ENCODE assay signal across 21 cellular contexts in the genomic region with DNA sequence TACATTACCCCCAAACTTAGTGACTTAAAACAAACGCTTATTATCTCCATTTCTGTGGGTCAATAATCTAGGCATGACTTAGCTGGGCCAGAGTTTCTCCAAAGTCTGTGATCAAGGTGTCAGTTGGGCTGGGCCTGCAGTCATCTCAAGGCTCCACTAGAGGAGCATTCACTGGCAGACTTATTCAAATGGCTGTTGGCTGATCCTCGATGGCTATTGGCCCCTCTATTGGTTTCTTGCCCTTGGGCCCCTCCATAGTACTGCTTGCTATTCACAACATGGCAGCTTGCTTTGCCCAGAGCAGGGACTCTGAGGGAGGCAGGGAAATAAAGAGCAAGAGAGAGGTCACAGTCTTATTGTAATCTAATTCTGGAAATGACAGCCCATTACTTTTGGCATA.
DNase-seq lines count a peak whose midpoint lies in the region; ATAC-seq and TF ChIP-seq lines count a peak whose summit lies in the region.
"Had no signal": no experiment of that assay in that cellular context is flagged by ENCODE, and none has a peak within 500 bp of the region (broad histone marks: within the 10 kb centered on the region; RNA-seq: fewer than 3 reads in every experiment).

No MANE protein-coding gene starts in this region.

- H3K27ac Mint-ChIP-seq in dendritic cell treated with granulocyte-macrophage colony-stimulating factor and Interleukin-4, amounts not matched to agents 40 ng/mL and 50 ng/mL, for 4 days: peak overlapping the region; percentile 93
- no peak overlapping the region for H3K27ac Mint-ChIP-seq in stimulated activated memory B cell treated with anti-CD40 and anti-IgM and Interleukin-4, amounts not matched to agents 10 μg/mL and 1 μg/mL and 100 μg/mL, for 72 hours

- TF ChIP-seq CTCF in DND-41 (IDR thresholded peaks at IDR 0.05; ENCODE audit: borderline replicate concordance, extremely low read depth, low read length, poor library complexity, severe bottlenecking) (peak; percentile 13), GM12874 (IDR thresholded peaks at IDR 0.05; ENCODE audit: insufficient read depth, low read depth, low read length) (0 out of 2 replicates have a peak, but pooled peaks have one; percentile 10)

- H3K4me1 Mint-ChIP-seq in dendritic cell treated with granulocyte-macrophage colony-stimulating factor and Interleukin-4, amounts not matched to agents 40 ng/mL and 50 ng/mL, for 4 days (ENCODE audit: low read depth): peaks cover 24% of the 10 kb centered on the region
- peaks cover 15% of the 10 kb centered on the region for H3K4me1 Mint-ChIP-seq in stimulated activated memory B cell treated with anti-CD40 and anti-IgM and Interleukin-4, amounts not matched to agents 10 μg/mL and 1 μg/mL and 100 μg/mL, for 72 hours

- no peaks in the 10 kb centered on the region for H3K79me2 ChIP-seq in DND-41 (ENCODE audit: insufficient read depth, low read length)

- ATAC-seq in DND-41 (ENCODE audit: insufficient read depth, low read depth): no peak
- ATAC-seq in stimulated activated memory B cell treated with anti-CD40 and anti-IgM and Interleukin-4, amounts not matched to agents 10 μg/mL and 1 μg/mL and 100 μg/mL, for 72 hours: no peak
- ATAC-seq in GM21825 (IDR thresholded peaks at IDR 0.05; ENCODE audit: unreplicated experiment): no peak
- ATAC-seq in GM19455 (IDR thresholded peaks at IDR 0.05; ENCODE audit: unreplicated experiment): no peak
- ATAC-seq: Panc1, SK-N-SH treated with all-trans-retinoic acid at 6 μM for 48 hours had no signal

- DNase-seq in DND-41: no peak
- peak; percentile 12 for DNase-seq in NAMALWA (ENCODE audit: low spot score)
- no peak for DNase-seq in pons (ENCODE audit: low spot score)
- DNase-seq: BE2C; CD4-positive, CD25-positive, alpha-beta regulatory T cell; COR-L47; DMS79; NCI-H1092 treated with DMSO at 0.1 percent for 48 hours; NCI-H1436 treated with DMSO at 0.1 percent for 48 hours; NCI-H1930; NCI-H69; NK-92 treated with Interleukin-12 subunit alpha and Interleukin-12 subunit beta, amount 100 ng/mL, for 24 hours; SIG-M5 had no signal

- H3K9ac ChIP-seq in DND-41 (ENCODE audit: low read depth, low read length): no peak overlapping the region

- no peak overlapping the region for H3K4me3 ChIP-seq in DND-41 (ENCODE audit: low read depth in 1 of 2, low read length in 2 of 2)
- H3K4me3 ChIP-seq: HAP-1 had no signal

- no peaks in the 10 kb centered on the region for H3K9me3 Mint-ChIP-seq in dendritic cell treated with granulocyte-macrophage colony-stimulating factor and Interleukin-4, amounts not matched to agents 40 ng/mL and 50 ng/mL, for 4 days
- no peaks in the 10 kb centered on the region for H3K9me3 Mint-ChIP-seq in stimulated activated memory B cell treated with anti-CD40 and anti-IgM and Interleukin-4, amounts not matched to agents 10 μg/mL and 1 μg/mL and 100 μg/mL, for 72 hours

- no peak overlapping the region for H2AFZ ChIP-seq in DND-41 (ENCODE audit: low read depth, low read length)

- no peaks in the 10 kb centered on the region for H4K20me1 ChIP-seq in DND-41 (ENCODE audit: insufficient read depth, low read length)

- H3K4me2 ChIP-seq in DND-41 (ENCODE audit: insufficient read depth, low read length): no peak overlapping the region

- H3K9me3 ChIP-seq in DND-41 (ENCODE audit: insufficient read depth, low read length, severe bottlenecking): no peaks in the 10 kb centered on the region
- H3K9me3 ChIP-seq: BE2C, HAP-1 had no signal

- intact Hi-C loops in dendritic cell treated with granulocyte-macrophage colony-stimulating factor and Interleukin-4, amounts not matched to agents 40 ng/mL and 50 ng/mL, for 4 days (cut with micrococcal nuclease): loop anchor here (5.0 kb wide), 1 partner anchor 38 kb away; no protein-coding TSS in a partner anchor

- no peaks in the 10 kb centered on the region for H3K27me3 ChIP-seq in DND-41 (ENCODE audit: insufficient read depth, low read length, poor library complexity)
- H3K27me3 ChIP-seq: BE2C had no signal

- H3K4me1 ChIP-seq in DND-41 (ENCODE audit: insufficient read depth, low read length): no peaks in the 10 kb centered on the region
- H3K4me1 ChIP-seq: BE2C, HAP-1 had no signal

- H3K36me3 ChIP-seq in DND-41 (ENCODE audit: insufficient read depth, low read length): peaks cover 71% of the 10 kb centered on the region
- H3K36me3 ChIP-seq: HAP-1 had no signal

- no peak overlapping the region for H3K27ac ChIP-seq in DND-41 (ENCODE audit: low read length)

- H3K36me3 Mint-ChIP-seq in dendritic cell treated with granulocyte-macrophage colony-stimulating factor and Interleukin-4, amounts not matched to agents 40 ng/mL and 50 ng/mL, for 4 days (ENCODE audit: low read depth): peaks cover 60% of the 10 kb centered on the region
- peaks cover 53% of the 10 kb centered on the region for H3K36me3 Mint-ChIP-seq in stimulated activated memory B cell treated with anti-CD40 and anti-IgM and Interleukin-4, amounts not matched to agents 10 μg/mL and 1 μg/mL and 100 μg/mL, for 72 hours

- H3K27me3 Mint-ChIP-seq in dendritic cell treated with granulocyte-macrophage colony-stimulating factor and Interleukin-4, amounts not matched to agents 40 ng/mL and 50 ng/mL, for 4 days: no peaks in the 10 kb centered on the region
- no peaks in the 10 kb centered on the region for H3K27me3 Mint-ChIP-seq in stimulated activated memory B cell treated with anti-CD40 and anti-IgM and Interleukin-4, amounts not matched to agents 10 μg/mL and 1 μg/mL and 100 μg/mL, for 72 hours
- H3K27me3 Mint-ChIP-seq: CD4-positive, CD25-positive, alpha-beta regulatory T cell had no signal

- H3K4me3 Mint-ChIP-seq in dendritic cell treated with granulocyte-macrophage colony-stimulating factor and Interleukin-4, amounts not matched to agents 40 ng/mL and 50 ng/mL, for 4 days: no peak overlapping the region
- no peak overlapping the region for H3K4me3 Mint-ChIP-seq in stimulated activated memory B cell treated with anti-CD40 and anti-IgM and Interleukin-4, amounts not matched to agents 10 μg/mL and 1 μg/mL and 100 μg/mL, for 72 hours
- H3K4me3 Mint-ChIP-seq: CD4-positive, CD25-positive, alpha-beta regulatory T cell had no signal
